In the genomic region with DNA sequence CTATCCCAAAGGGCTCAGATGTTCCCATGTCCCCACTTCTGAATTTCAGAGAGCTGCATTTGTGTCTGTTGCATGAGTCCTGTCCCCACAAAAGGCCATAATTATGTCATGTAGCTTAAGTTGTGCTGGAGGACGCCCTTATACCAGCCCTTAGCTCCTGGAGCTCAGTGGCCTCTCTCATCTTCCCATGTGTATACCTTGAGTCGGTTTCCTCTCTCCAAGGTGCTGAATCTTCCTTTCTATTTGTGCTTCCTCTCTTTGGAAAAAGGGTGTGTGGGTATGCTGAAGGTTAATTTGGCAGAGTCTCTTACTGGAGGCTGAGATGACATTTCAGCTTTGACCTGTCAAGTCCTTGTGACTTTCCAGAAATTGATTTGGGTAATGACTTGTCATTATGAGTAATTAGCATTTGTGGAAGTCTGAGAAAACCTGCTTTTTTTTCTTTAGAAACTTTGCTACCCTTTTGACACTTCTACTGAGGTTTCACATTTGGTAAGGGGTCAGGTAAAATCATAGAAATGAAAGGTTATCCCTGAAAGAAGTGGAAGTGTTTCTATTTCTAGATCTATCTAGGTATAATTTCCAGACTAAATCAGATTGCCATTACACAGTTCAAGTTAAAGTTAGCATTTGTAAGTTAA, we compare ENCODE assay signal across 1 cellular context.
A peak's percentile ranks its signal among the peaks of the same experiment; 100 is the strongest.
TF ChIP-seq lines count a peak whose summit lies in the region.

No MANE protein-coding gene starts in this region.

TF ChIP-seq in HCT116, 20 proteins besides CTCF, POLR2A, EP300 and RAD21:
- no peak for TF ChIP-seq JUND (IDR thresholded peaks at IDR 0.05)
- TF ChIP-seq, protein P1, sequence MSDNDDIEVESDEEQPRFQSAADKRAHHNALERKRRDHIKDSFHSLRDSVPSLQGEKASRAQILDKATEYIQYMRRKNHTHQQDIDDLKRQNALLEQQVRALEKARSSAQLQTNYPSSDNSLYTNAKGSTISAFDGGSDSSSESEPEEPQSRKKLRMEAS (IDR thresholded peaks at IDR 0.05) = no peak
- TF ChIP-seq, protein P2, sequence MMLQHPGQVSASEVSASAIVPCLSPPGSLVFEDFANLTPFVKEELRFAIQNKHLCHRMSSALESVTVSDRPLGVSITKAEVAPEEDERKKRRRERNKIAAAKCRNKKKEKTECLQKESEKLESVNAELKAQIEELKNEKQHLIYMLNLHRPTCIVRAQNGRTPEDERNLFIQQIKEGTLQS (IDR thresholded peaks at IDR 0.05) = no peak
- TF ChIP-seq CBX3 (IDR thresholded peaks at IDR 0.05; ENCODE audit: low read depth) = no peak
- TF ChIP-seq ZFX (IDR thresholded peaks at IDR 0.05) = no peak
- no peak for TF ChIP-seq ELF1 (IDR thresholded peaks at IDR 0.05; ENCODE audit: borderline replicate concordance, low read depth)
- TF ChIP-seq TCF7L2 (IDR thresholded peaks at IDR 0.05; ENCODE audit: borderline replicate concordance, extremely low read depth, insufficient read depth, insufficient read length) = no peak
- TF ChIP-seq, protein P3, sequence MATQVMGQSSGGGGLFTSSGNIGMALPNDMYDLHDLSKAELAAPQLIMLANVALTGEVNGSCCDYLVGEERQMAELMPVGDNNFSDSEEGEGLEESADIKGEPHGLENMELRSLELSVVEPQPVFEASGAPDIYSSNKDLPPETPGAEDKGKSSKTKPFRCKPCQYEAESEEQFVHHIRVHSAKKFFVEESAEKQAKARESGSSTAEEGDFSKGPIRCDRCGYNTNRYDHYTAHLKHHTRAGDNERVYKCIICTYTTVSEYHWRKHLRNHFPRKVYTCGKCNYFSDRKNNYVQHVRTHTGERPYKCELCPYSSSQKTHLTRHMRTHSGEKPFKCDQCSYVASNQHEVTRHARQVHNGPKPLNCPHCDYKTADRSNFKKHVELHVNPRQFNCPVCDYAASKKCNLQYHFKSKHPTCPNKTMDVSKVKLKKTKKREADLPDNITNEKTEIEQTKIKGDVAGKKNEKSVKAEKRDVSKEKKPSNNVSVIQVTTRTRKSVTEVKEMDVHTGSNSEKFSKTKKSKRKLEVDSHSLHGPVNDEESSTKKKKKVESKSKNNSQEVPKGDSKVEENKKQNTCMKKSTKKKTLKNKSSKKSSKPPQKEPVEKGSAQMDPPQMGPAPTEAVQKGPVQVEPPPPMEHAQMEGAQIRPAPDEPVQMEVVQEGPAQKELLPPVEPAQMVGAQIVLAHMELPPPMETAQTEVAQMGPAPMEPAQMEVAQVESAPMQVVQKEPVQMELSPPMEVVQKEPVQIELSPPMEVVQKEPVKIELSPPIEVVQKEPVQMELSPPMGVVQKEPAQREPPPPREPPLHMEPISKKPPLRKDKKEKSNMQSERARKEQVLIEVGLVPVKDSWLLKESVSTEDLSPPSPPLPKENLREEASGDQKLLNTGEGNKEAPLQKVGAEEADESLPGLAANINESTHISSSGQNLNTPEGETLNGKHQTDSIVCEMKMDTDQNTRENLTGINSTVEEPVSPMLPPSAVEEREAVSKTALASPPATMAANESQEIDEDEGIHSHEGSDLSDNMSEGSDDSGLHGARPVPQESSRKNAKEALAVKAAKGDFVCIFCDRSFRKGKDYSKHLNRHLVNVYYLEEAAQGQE (IDR thresholded peaks at IDR 0.05; ENCODE audit: low read depth) = peak; percentile 77
- no peak for TF ChIP-seq YY1 (IDR thresholded peaks at IDR 0.05; ENCODE audit: extremely low read depth, insufficient replicate concordance, low read depth, low read length)
